ENCODE assay signal across 9 cellular contexts in the genomic region with DNA sequence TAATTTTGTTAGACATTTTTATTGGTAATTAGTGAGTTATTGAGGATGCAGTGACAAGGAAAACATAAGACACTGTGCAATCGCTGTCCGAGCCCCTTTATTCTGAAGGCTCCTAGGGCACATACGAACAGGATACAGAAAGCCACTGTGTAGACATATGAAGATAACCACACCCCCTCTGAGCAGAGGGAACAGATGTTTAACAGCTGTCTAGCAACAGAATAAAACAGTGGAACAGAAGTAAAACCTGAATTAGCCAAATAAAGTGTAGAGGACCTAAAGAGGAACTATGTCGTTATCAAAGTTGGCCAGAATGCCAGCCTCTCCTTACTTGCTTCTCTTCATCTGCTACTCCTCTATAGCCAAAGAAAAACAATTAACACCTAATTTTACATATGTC. TPM values are rescaled to one million over a fixed set of nuclear protein-coding genes. Genes with fewer than 3 reads are reported as not detected.
DNase-seq lines count a peak whose midpoint lies in the region; ATAC-seq and TF ChIP-seq lines count a peak whose summit lies in the region.
"Had no signal": no experiment of that assay in that cellular context is flagged by ENCODE, and none has a peak within 500 bp of the region (broad histone marks: within the 10 kb centered on the region; RNA-seq: fewer than 3 reads in every experiment).

No MANE protein-coding gene starts in this region.

- H3K27ac ChIP-seq in GM23248, result peak overlapping the region; percentile 52
- peak overlapping the region; percentile 40 to 78 (median 70) for H3K27ac ChIP-seq in heart left ventricle

- in situ Hi-C loops in GM23248 (cut with MboI), result no loop called here

- H3K36me3 ChIP-seq in GM23248 (ENCODE audit: low read depth) (no peaks in the 10 kb centered on the region), heart left ventricle (no peaks in the 10 kb centered on the region)

- ATAC-seq in heart left ventricle, result peak; percentile 54 to 73 (median 70)
- no peak for ATAC-seq in activated CD4-positive, CD25-positive, alpha-beta regulatory T cell treated with anti-CD3 and anti-CD28 coated beads, Interleukin-2, amount 50 U/mL, for 24 hours
- ATAC-seq: HCT116 had no signal

- DNase-seq in ELR (ENCODE audit: low read depth) (peak; percentile 23), GM23248 (peak; percentile 70), heart left ventricle (no peak), type B pancreatic cell (ENCODE audit: extremely low spot score, unreplicated experiment) (no peak), SHP77 (lab: John Stamatoyannopoulos, UW) (no peak), midbrain (lab: John Stamatoyannopoulos, UW) (no peak)

- H3F3A ChIP-seq in GM23248 (ENCODE audit: insufficient read depth), result peaks cover 34% of the 10 kb centered on the region

- H3K27ac Mint-ChIP-seq in type B pancreatic cell, result peak overlapping the region; percentile 90

- TF ChIP-seq CTCF in heart left ventricle (IDR thresholded peaks at IDR 0.05) (no peak), type B pancreatic cell (conservative IDR thresholded peaks at IDR 0.05) (no peak)

- H3K27me3 Mint-ChIP-seq in type B pancreatic cell, result no peaks in the 10 kb centered on the region

- peak overlapping the region; percentile 59 for H3K4me2 ChIP-seq in GM23248 (ENCODE audit: unreplicated experiment)

- 0 out of 2 replicates have a peak, but pooled peaks cover 5% of the 10 kb centered on the region for H4K20me1 ChIP-seq in GM23248 (ENCODE audit: insufficient read depth)

- no peak overlapping the region for H2AFZ ChIP-seq in GM23248

- H3K36me3 Mint-ChIP-seq in type B pancreatic cell, result peaks cover 3% of the 10 kb centered on the region

- H3K4me1 Mint-ChIP-seq in type B pancreatic cell (ENCODE audit: unreplicated experiment), result peaks cover 59% of the 10 kb centered on the region

- WGBS in GM23248 (ENCODE audit: low coverage in 1 of 2, low lambda C conversion rate in 2 of 2, missing lambda C conversion rate in 2 of 2), 2 experiments, result 9 to 17% methylated on average over 4 of the region's 4 CpGs
- WGBS in heart left ventricle, 4 donors, result 22 to 38% (median 30%) methylated on average over 4 of the region's 4 CpGs

- H3K27me3 ChIP-seq in GM23248 (replicated peaks; ENCODE audit: insufficient read depth) (no peaks in the 10 kb centered on the region), heart left ventricle (no peaks in the 10 kb centered on the region)

- H3K4me3 ChIP-seq in GM23248 (peak overlapping the region; percentile 31), heart left ventricle (peak overlapping the region in 7 of 12 donors; percentile 6 to 32 (median 9))

- H3K9me2 ChIP-seq in GM23248 (ENCODE audit: insufficient read depth), result no peaks in the 10 kb centered on the region

- peaks cover 99% of the 10 kb centered on the region for H3K79me2 ChIP-seq in GM23248 (ENCODE audit: insufficient read depth)

- H3K9me3 ChIP-seq in GM23248 (ENCODE audit: low read depth) (no peaks in the 10 kb centered on the region), heart left ventricle (no peaks in the 10 kb centered on the region)

- intact Hi-C loops in heart left ventricle (cut with DNase I), result loop anchor here in 5 of 10 donors (2.0 to 10.0 kb wide), 7 partner anchors 20 to 67 kb away; a partner anchor contains a TSS

- peaks cover 6% of the 10 kb centered on the region for H3K9me3 Mint-ChIP-seq in type B pancreatic cell

- TF ChIP-seq POLR2A in heart left ventricle (IDR thresholded peaks at IDR 0.05), result no peak

- H3K4me3 Mint-ChIP-seq in type B pancreatic cell, result peak overlapping the region; percentile 83

- H3K9ac ChIP-seq in GM23248, result peak overlapping the region; percentile 44

- H3K4me1 ChIP-seq in GM23248 (ENCODE audit: insufficient read depth) (peaks cover 42% of the 10 kb centered on the region), heart left ventricle (peaks cover 8 to 100% (median 72%) of the 10 kb centered on the region in 12 donors)

TF ChIP-seq in PFSK-1, 5 proteins besides CTCF, POLR2A, EP300 and RAD21:
- 0 out of 2 replicates have a peak, but pooled peaks have one; percentile 85 for TF ChIP-seq SIN3A (IDR thresholded peaks at IDR 0.05; ENCODE audit: borderline replicate concordance, insufficient read depth, low read length)
- TF ChIP-seq POLR2AphosphoS5 (IDR thresholded peaks at IDR 0.05; ENCODE audit: low read depth, low read length), result no peak

RNA-seq across cellular contexts. Expression of a gene that starts 43.6 kb away (rescaled TPM):
- 45.5 and 47.1 TPM in 2 replicates for total RNA-seq in GM23248 (2014; rRNA removed; shearing (Covaris generic))
- 33.3 and 34.2 TPM in 2 replicates for polyA plus RNA-seq in GM23248 (2016; fragmentation: Nextera tagmentation; extraction: Ambion mirVana)
- 37.9 TPM for polyA plus RNA-seq in PFSK-1 (2012; ENCODE audit: insufficient read length, low read depth)
- total RNA-seq in heart left ventricle, result 10 to 100 TPM; 17.2 to 49.7 (median 22.1) TPM
- polyA plus RNA-seq in heart left ventricle, result 10 to 100 TPM; 11.1 to 25.1 TPM
- total RNA-seq in type B pancreatic cell (ENCODE audit: low replicate concordance), result 31.1 and 36.6 TPM in 2 replicates

Comparison
In these comparisons a context has a peak if more than half of its experiments do, and no peak if none do; other contexts are left out.
1. DNase-seq: peak in ELR (single experiment) and GM23248 (single experiment); none in heart left ventricle (0 of 5), type B pancreatic cell (single experiment), SHP77 (0 of 2) and midbrain (single experiment).
2. ATAC-seq: peak in heart left ventricle (4 of 4); none in activated CD4-positive, CD25-positive, alpha-beta regulatory T cell treated with anti-CD3 and anti-CD28 coated beads, Interleukin-2, amount 50 U/mL, for 24 hours (0 of 2).